Comparison of ENCODE assay signal across 17 cellular contexts in genomic region chr6:121901432-121901831, GRCh38.
DNase-seq lines count a peak whose midpoint lies in the region; ATAC-seq and TF ChIP-seq lines count a peak whose summit lies in the region.
"Had no signal": no experiment of that assay in that cellular context is flagged by ENCODE, and none has a peak within 500 bp of the region (broad histone marks: within the 10 kb centered on the region; RNA-seq: fewer than 3 reads in every experiment).

No MANE protein-coding gene starts in this region.

- DNase-seq in SK-N-SH (no peak), medulla oblongata (ENCODE audit: extremely low spot score) (peak; percentile 43), putamen (ENCODE audit: low spot score) (peak; percentile 45), ovary (no peak)
- DNase-seq: AML-193; Calu3; CD4-positive, alpha-beta memory T cell; COR-L47; DMS53; DMS79 treated with DMSO at 0.1 percent for 48 hours; GF-D8; GM23248; H7; HCEC 1CT had no signal

- H3K4me1 ChIP-seq in SK-N-SH (ENCODE audit: control insufficient read depth in 1 of 2, insufficient read depth in 2 of 2, low read depth in 1 of 2, low read length in 1 of 2) = peaks cover 0 to 11% of the 10 kb centered on the region in 2 experiments; a peak in 1 of 4 replicates
- H3K4me1 ChIP-seq in ovary (ENCODE audit: insufficient read depth) = no peaks in the 10 kb centered on the region

- H3K4me3 ChIP-seq in SK-N-SH (ENCODE audit: low read depth in 2 of 2, low read length in 1 of 2) (no peak overlapping the region), ovary (no peak overlapping the region)
- H3K4me3 ChIP-seq: GM23248 had no signal

- ATAC-seq in SK-N-SH treated with all-trans-retinoic acid at 6 μM for 48 hours (peak; percentile 57), GM19351 (IDR thresholded peaks at IDR 0.05; ENCODE audit: unreplicated experiment) (no peak)

- no peaks in the 10 kb centered on the region for H3K79me2 ChIP-seq in SK-N-SH (ENCODE audit: insufficient read depth)

- TF ChIP-seq RAD21 in SK-N-SH (IDR thresholded peaks at IDR 0.05; ENCODE audit: low read length) = no peak

- no peaks in the 10 kb centered on the region for H3K9me3 ChIP-seq in SK-N-SH
- no peaks in the 10 kb centered on the region for H3K9me3 ChIP-seq in ovary

- intact Hi-C loops in ovary (cut with DNase I) = no loop called here

- no peaks in the 10 kb centered on the region for H4K20me1 ChIP-seq in SK-N-SH (ENCODE audit: insufficient read depth)

- POLR2A ChIA-PET in SK-N-SH (lab: Yijun Ruan, JAX) = no interaction called here

- H3K27ac ChIP-seq in SK-N-SH (ENCODE audit: low read depth in 2 of 2, low read length in 1 of 2) (peak overlapping the region in 1 of 2 experiments; percentile 64; a peak in 1 of 4 replicates), ovary (no peak overlapping the region)
- H3K27ac ChIP-seq: 22Rv1, GM23248 had no signal

- H3K4me2 ChIP-seq in SK-N-SH = no peak overlapping the region

- peaks cover 5% of the 10 kb centered on the region for H3F3A ChIP-seq in SK-N-SH (replicated peaks; ENCODE audit: insufficient read depth)

- TF ChIP-seq POLR2A in ovary (IDR thresholded peaks at IDR 0.05) = no peak

- TF ChIP-seq EP300 in SK-N-SH (IDR thresholded peaks at IDR 0.05; ENCODE audit: borderline replicate concordance in 1 of 2, low read depth in 1 of 2, low read length in 1 of 2) (no peak), ovary (IDR thresholded peaks at IDR 0.05) (no peak)

- CTCF ChIA-PET in SK-N-SH (lab: Yijun Ruan, JAX) = interaction anchor here (0.7 kb wide), 1 partner anchor 132 kb away, joined by 3 read pairs; no protein-coding TSS in a partner anchor

- H3K9ac ChIP-seq in SK-N-SH = no peak overlapping the region
- H3K9ac ChIP-seq: GM23248 had no signal

- no peaks in the 10 kb centered on the region for H3K36me3 ChIP-seq in SK-N-SH (replicated peaks in 1 of 2; ENCODE audit: control insufficient read depth in 1 of 2, insufficient read depth in 2 of 2, low read length in 1 of 2)
- H3K36me3 ChIP-seq in ovary = no peaks in the 10 kb centered on the region

- H3K27me3 ChIP-seq in SK-N-SH (ENCODE audit: insufficient read depth) (no peaks in the 10 kb centered on the region), ovary (no peaks in the 10 kb centered on the region)

- no peak overlapping the region for H2AFZ ChIP-seq in SK-N-SH (ENCODE audit: low read depth)
- H2AFZ ChIP-seq: GM23248 had no signal

- no peaks in the 10 kb centered on the region for H3K9me2 ChIP-seq in SK-N-SH

- no peak for TF ChIP-seq CTCF in SK-N-SH (IDR thresholded peaks at IDR 0.05)
- no peak for TF ChIP-seq CTCF in ovary (IDR thresholded peaks at IDR 0.05)

TF ChIP-seq in SK-N-SH treated with all-trans-retinoic acid at 6 μM for 48 hours, 23 proteins besides CTCF, POLR2A, EP300 and RAD21:
- TF ChIP-seq RARB (CRISPR knock-in tag; IDR thresholded peaks at IDR 0.05) = no peak
- no peak for TF ChIP-seq ZFP3 (CRISPR knock-in tag; IDR thresholded peaks at IDR 0.05)
- no peak for TF ChIP-seq SNAI2 (CRISPR knock-in tag; IDR thresholded peaks at IDR 0.05)
- TF ChIP-seq CREB5 (CRISPR knock-in tag; IDR thresholded peaks at IDR 0.05; ENCODE audit: low read depth) = no peak
- no peak for TF ChIP-seq ISL1 (CRISPR knock-in tag; IDR thresholded peaks at IDR 0.05)
- TF ChIP-seq CSDC2 (CRISPR knock-in tag; IDR thresholded peaks at IDR 0.05) = no peak
- TF ChIP-seq PPARA (CRISPR knock-in tag; IDR thresholded peaks at IDR 0.05; ENCODE audit: borderline replicate concordance) = no peak
- TF ChIP-seq ARNTL (CRISPR knock-in tag; IDR thresholded peaks at IDR 0.05; ENCODE audit: borderline replicate concordance, low read depth) = no peak

TF ChIP-seq in SK-N-SH, 30 proteins besides CTCF, POLR2A, EP300 and RAD21:
- TF ChIP-seq TEAD4 (IDR thresholded peaks at IDR 0.05; ENCODE audit: borderline replicate concordance, insufficient read depth) (no peak), FOSL2 (IDR thresholded peaks at IDR 0.05; ENCODE audit: borderline replicate concordance, low read depth) (no peak), RCOR1 (IDR thresholded peaks at IDR 0.05; ENCODE audit: low read length) (no peak), PBX3 (IDR thresholded peaks at IDR 0.05) (no peak), NFIC (IDR thresholded peaks at IDR 0.05; ENCODE audit: borderline replicate concordance) (no peak), FOXJ3 (CRISPR knock-in tag; IDR thresholded peaks at IDR 0.05) (no peak), RXRA (IDR thresholded peaks at IDR 0.05; ENCODE audit: borderline replicate concordance, low read depth) (no peak), SMC3 (IDR thresholded peaks at IDR 0.05; ENCODE audit: low read depth, low read length) (no peak), TCF12 (IDR thresholded peaks at IDR 0.05) (no peak), GABPA (IDR thresholded peaks at IDR 0.05; ENCODE audit: low read depth) (no peak), TAF1 (IDR thresholded peaks at IDR 0.05; ENCODE audit: borderline replicate concordance, low read depth, low read length) (no peak), ZBTB33 (IDR thresholded peaks at IDR 0.05; ENCODE audit: borderline replicate concordance, low read depth) (no peak), EZH2phosphoT487 (IDR thresholded peaks at IDR 0.05; ENCODE audit: borderline replicate concordance, low read depth) (no peak), RFX5 (IDR thresholded peaks at IDR 0.05; ENCODE audit: low read length) (no peak), YY1 (IDR thresholded peaks at IDR 0.05; ENCODE audit: low read depth) (no peak)
- TF ChIP-seq, protein P1, sequence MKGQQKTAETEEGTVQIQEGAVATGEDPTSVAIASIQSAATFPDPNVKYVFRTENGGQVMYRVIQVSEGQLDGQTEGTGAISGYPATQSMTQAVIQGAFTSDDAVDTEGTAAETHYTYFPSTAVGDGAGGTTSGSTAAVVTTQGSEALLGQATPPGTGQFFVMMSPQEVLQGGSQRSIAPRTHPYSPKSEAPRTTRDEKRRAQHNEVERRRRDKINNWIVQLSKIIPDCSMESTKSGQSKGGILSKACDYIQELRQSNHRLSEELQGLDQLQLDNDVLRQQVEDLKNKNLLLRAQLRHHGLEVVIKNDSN (IDR thresholded peaks at IDR 0.05; ENCODE audit: borderline replicate concordance, low read depth) = no peak

Comparison
In these comparisons a context has a peak if more than half of its experiments do, and no peak if none do; other contexts are left out.
1. DNase-seq: peak in medulla oblongata (single experiment) and putamen (single experiment); none in SK-N-SH (single experiment) and ovary (0 of 5).